In genomic region chr4:159041058-159042034, GRCh38 we compare ENCODE assay signal across 18 cellular contexts.
DNase-seq lines count a peak whose midpoint lies in the region; ATAC-seq, FAIRE-seq and TF ChIP-seq lines count a peak whose summit lies in the region.
"Had no signal": no experiment of that assay in that cellular context is flagged by ENCODE, and none has a peak within 500 bp of the region (broad histone marks: within the 10 kb centered on the region; RNA-seq: fewer than 3 reads in every experiment).

No MANE protein-coding gene starts in this region.

- H2AFZ ChIP-seq in H1 (ENCODE audit: low read length) = 0 out of 2 replicates have a peak overlapping the region, but pooled peaks have one; percentile 31
- H2AFZ ChIP-seq: GM23248 had no signal

- no peak overlapping the region for H3K56ac ChIP-seq in H1 (replicated peaks; ENCODE audit: insufficient read length, low read depth, low read length)

- POLR2A ChIA-PET in H1 (lab: Charles Lee; ENCODE audit: partially characterized antibody) = no interaction called here
- POLR2A ChIA-PET in activated CD4-positive, alpha-beta memory T cell treated with anti-CD3 and anti-CD28 coated beads for 36 hours (lab: Charles Lee) = no interaction called here

- ATAC-seq in HG02973 (IDR thresholded peaks at IDR 0.05; ENCODE audit: unreplicated experiment) (peak; percentile 34), HG02840 (IDR thresholded peaks at IDR 0.05; ENCODE audit: low FRiP score, unreplicated experiment) (no peak)

- no peak overlapping the region for H2BK5ac ChIP-seq in H1 (ENCODE audit: low read depth, low read length)

- H3K27ac Mint-ChIP-seq in activated CD4-positive, alpha-beta memory T cell treated with anti-CD3 and anti-CD28 coated beads for 36 hours = no peak overlapping the region

- H3K27ac ChIP-seq in H1 (ENCODE audit: low read depth, low read length) = no peak overlapping the region
- H3K27ac ChIP-seq: C4-2B, GM23248, SJSA1 had no signal

- H3K4me1 Mint-ChIP-seq in activated CD4-positive, alpha-beta memory T cell treated with anti-CD3 and anti-CD28 coated beads for 36 hours (ENCODE audit: low read depth) = no peaks in the 10 kb centered on the region

- H2BK15ac ChIP-seq in H1 (ENCODE audit: low read length) = no peak overlapping the region

- no peak for TF ChIP-seq CTCF in H1 (IDR thresholded peaks at IDR 0.05; ENCODE audit: control extremely low read depth in 1 of 3, insufficient read depth in 1 of 3, low read depth in 1 of 3, low read length in 3 of 3)

- no peak overlapping the region for H3K4me3 ChIP-seq in H1 (ENCODE audit: extremely low read depth in 1 of 4, insufficient read depth in 2 of 4, low read depth in 3 of 4, low read length in 4 of 4)
- H3K4me3 ChIP-seq: GM23248, SJSA1 had no signal

- H3K27me3 Mint-ChIP-seq in activated CD4-positive, alpha-beta memory T cell treated with anti-CD3 and anti-CD28 coated beads for 36 hours = peaks cover 16% of the 10 kb centered on the region

- no peak overlapping the region for H3K9ac ChIP-seq in H1 (replicated peaks in 1 of 4; ENCODE audit: extremely low read depth in 1 of 4, low read depth in 3 of 4, low read length in 3 of 4)
- H3K9ac ChIP-seq: GM23248 had no signal

- no peak overlapping the region for H2BK20ac ChIP-seq in H1 (ENCODE audit: low read length)

- no peak overlapping the region for H4K91ac ChIP-seq in H1 (replicated peaks; ENCODE audit: insufficient read length, low read length)

- H3K4ac ChIP-seq in H1 (replicated peaks; ENCODE audit: insufficient read length, low read depth, low read length) = no peak overlapping the region

- H3K4me2 ChIP-seq in H1 (ENCODE audit: insufficient read depth in 1 of 2, low read depth in 2 of 2, low read length in 2 of 2) = no peak overlapping the region

- peaks cover 0 to 3% (median 0%) of the 10 kb centered on the region in 4 experiments; a peak in 1 of 7 replicates for H3K4me1 ChIP-seq in H1 (replicated peaks in 1 of 4; ENCODE audit: control insufficient read depth in 3 of 4, insufficient read depth in 4 of 4, low read length in 3 of 4)
- H3K4me1 ChIP-seq: SJSA1 had no signal

- TF ChIP-seq EP300 in H1 (IDR thresholded peaks at IDR 0.05; ENCODE audit: borderline replicate concordance in 1 of 2, low read depth in 2 of 2, low read length in 2 of 2) = no peak

- no peak overlapping the region for H2AK5ac ChIP-seq in H1 (ENCODE audit: low read depth, low read length)

- H3K9me3 Mint-ChIP-seq in activated CD4-positive, alpha-beta memory T cell treated with anti-CD3 and anti-CD28 coated beads for 36 hours = no peaks in the 10 kb centered on the region

- H3K27me3 ChIP-seq in H1 (replicated peaks in 1 of 4; ENCODE audit: control insufficient read depth in 3 of 4, extremely low read depth in 1 of 4, insufficient read depth in 3 of 4, low read length in 3 of 4) = no peaks in the 10 kb centered on the region

- no peaks in the 10 kb centered on the region for H3K36me3 ChIP-seq in H1 (ENCODE audit: control insufficient read depth in 2 of 4, insufficient read depth in 4 of 4, low read length in 3 of 4)
- H3K36me3 ChIP-seq: SJSA1 had no signal

- intact Hi-C loops in activated CD4-positive, alpha-beta memory T cell treated with anti-CD3 and anti-CD28 coated beads for 36 hours (cut with micrococcal nuclease) = no loop called here

- H4K8ac ChIP-seq in H1 (ENCODE audit: extremely low read depth, insufficient read depth, low read length) = no peak overlapping the region

- no peak overlapping the region for H2BK12ac ChIP-seq in H1 (ENCODE audit: low read depth, low read length)

- no peak for TF ChIP-seq RAD21 in H1 (IDR thresholded peaks at IDR 0.05 in 1 of 2, conservative IDR thresholded peaks at IDR 0.05 in 1 of 2; ENCODE audit: low read depth in 2 of 2, low read length in 2 of 2)

- no peak for TF ChIP-seq POLR2A in H1 (IDR thresholded peaks at IDR 0.05; ENCODE audit: control extremely low read depth in 1 of 2, low read depth in 2 of 2, low read length in 2 of 2)

- H3K9me3 ChIP-seq in H1 (ENCODE audit: insufficient read depth in 2 of 2, low read depth in 1 of 2, low read length in 1 of 2) = no peaks in the 10 kb centered on the region
- H3K9me3 ChIP-seq: SJSA1 had no signal

- no peak overlapping the region for H3K18ac ChIP-seq in H1 (ENCODE audit: extremely low read depth, low read length)

- H4K5ac ChIP-seq in H1 (ENCODE audit: insufficient read length, low read depth, low read length) = no peak overlapping the region

- no peak overlapping the region for H3K23ac ChIP-seq in H1 (ENCODE audit: insufficient read length)

- no peaks in the 10 kb centered on the region for H3K79me2 ChIP-seq in H1 (ENCODE audit: control insufficient read depth in 1 of 2, insufficient read depth in 2 of 2, low read length in 2 of 2)

- no peaks in the 10 kb centered on the region for H3K79me1 ChIP-seq in H1 (ENCODE audit: low read depth, low read length)

- WGBS in H1 (ENCODE audit: extremely low coverage in 1 of 2, insufficient coverage in 1 of 2, insufficient read length in 1 of 2, insufficient replicate concordance in 2 of 2, low coverage in 1 of 2, low lambda C conversion rate in 2 of 2, missing lambda C conversion rate in 1 of 2), 2 experiments = 87% methylated on average over 6 of the region's 6 CpGs; no CpG with 5 or more reads in 1 of the 2 experiments

- H4K20me1 ChIP-seq in H1 (replicated peaks in 1 of 2; ENCODE audit: control insufficient read depth in 1 of 2, insufficient read depth in 2 of 2, low read length in 2 of 2) = no peaks in the 10 kb centered on the region

- no peaks in the 10 kb centered on the region for H3K23me2 ChIP-seq in H1 (ENCODE audit: low read depth, low read length)

- no peaks in the 10 kb centered on the region for H3K36me3 Mint-ChIP-seq in activated CD4-positive, alpha-beta memory T cell treated with anti-CD3 and anti-CD28 coated beads for 36 hours

- FAIRE-seq in GM18507 (lab: Jason Lieb, UNC) = peak; percentile 65
- no peak for FAIRE-seq in H1 (lab: Jason Lieb, UNC)
- FAIRE-seq: A204.1 had no signal

- CTCF ChIA-PET in H1 (lab: Charles Lee; ENCODE audit: partially characterized antibody) = interaction anchor here (0.7 to 1.1 kb wide), 3 partner anchors 13 to 183 kb away, joined by 3 to 4 read pairs (median 3); no protein-coding TSS in a partner anchor
- CTCF ChIA-PET in activated CD4-positive, alpha-beta memory T cell treated with anti-CD3 and anti-CD28 coated beads for 36 hours (lab: Charles Lee) = no interaction called here

- no peak overlapping the region for H3K4me3 Mint-ChIP-seq in activated CD4-positive, alpha-beta memory T cell treated with anti-CD3 and anti-CD28 coated beads for 36 hours

- H3K14ac ChIP-seq in H1 (ENCODE audit: insufficient read length) = no peak overlapping the region

- no peak overlapping the region for H2BK120ac ChIP-seq in H1 (replicated peaks; ENCODE audit: low read depth, low read length)

- DNase-seq in GM18507 (ENCODE audit: extremely low spot score, insufficient read length, low read depth) = no peak
- DNase-seq in NOMO-1 (lab: John Stamatoyannopoulos, UW; ENCODE audit: unreplicated experiment in 2 of 2) = peak; percentile 50 to 59
- DNase-seq in H1 (ENCODE audit: low read depth in 1 of 2, low spot score in 2 of 2) = no peak
- no peak for DNase-seq in GM03348 (ENCODE audit: low spot score)
- DNase-seq in NK-92 treated with Interleukin-12 subunit alpha and Interleukin-12 subunit beta, amount 100 ng/mL, for 24 hours (lab: John Stamatoyannopoulos, UW) = no peak
- DNase-seq in activated CD4-positive, alpha-beta memory T cell treated with anti-CD3 and anti-CD28 coated beads for 36 hours = no peak
- DNase-seq: GM23248, HCEC 1CT, NCI-H1436, NCI-H187 treated with DMSO at 0.1 percent for 48 hours, NCI-H2227 treated with DMSO at 0.1 percent for 48 hours, NCI-H510A, T-helper 1 cell had no signal

TF ChIP-seq in H1, 55 proteins besides CTCF, POLR2A, EP300 and RAD21:
- TF ChIP-seq BRCA1 (IDR thresholded peaks at IDR 0.05; ENCODE audit: low read depth, low read length) (no peak), RNF2 (IDR thresholded peaks at IDR 0.05; ENCODE audit: borderline replicate concordance, low read depth, low read length, missing control alignments, poor library complexity, severe bottlenecking) (no peak), CEBPB (IDR thresholded peaks at IDR 0.05; ENCODE audit: low read depth, low read length) (peak; percentile 55; the same call in 1 of the 2 replicates), USF2 (IDR thresholded peaks at IDR 0.05; ENCODE audit: low read length) (no peak), YY1 (IDR thresholded peaks at IDR 0.05; ENCODE audit: low read depth, low read length) (no peak)

Comparison
In these comparisons a context has a peak if more than half of its experiments do, and no peak if none do; other contexts are left out.
1. DNase-seq: peak in NOMO-1 (2 of 2); none in GM18507 (single experiment), H1 (0 of 2), GM03348 (single experiment), NK-92 treated with Interleukin-12 subunit alpha and Interleukin-12 subunit beta, amount 100 ng/mL, for 24 hours (single experiment) and activated CD4-positive, alpha-beta memory T cell treated with anti-CD3 and anti-CD28 coated beads for 36 hours (single experiment).